28 cellular contexts compared by ENCODE assay signal in the genomic region with DNA sequence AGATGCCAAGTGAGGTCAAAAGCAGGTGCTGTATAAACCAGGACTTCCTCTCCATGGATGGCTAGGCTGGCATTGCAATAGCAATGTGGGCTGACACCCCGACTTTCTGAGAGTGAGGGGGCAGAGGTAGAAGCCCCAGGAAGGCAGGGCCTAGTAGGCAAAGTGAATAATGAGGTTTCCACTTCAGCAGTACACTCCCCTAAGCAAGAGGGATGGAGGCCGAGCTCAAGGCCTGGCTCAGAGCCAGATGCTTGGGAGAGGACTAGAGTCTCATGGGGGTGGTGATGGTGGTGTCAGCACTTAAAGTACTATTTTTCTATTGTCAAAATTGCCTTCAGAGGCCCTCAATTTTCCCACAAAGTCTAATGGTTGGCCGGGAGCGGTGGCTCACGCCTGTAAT.
"Had no signal": no experiment of that assay in that cellular context is flagged by ENCODE, and none has a peak within 500 bp of the region (broad histone marks: within the 10 kb centered on the region; RNA-seq: fewer than 3 reads in every experiment).

No MANE protein-coding gene starts in this region.

- H3K27ac Mint-ChIP-seq: dendritic cell treated with granulocyte-macrophage colony-stimulating factor and Interleukin-4, amounts not matched to agents 40 ng/mL and 50 ng/mL, for 4 days; endodermal cell; memory B cell; natural killer cell; stimulated activated memory B cell treated with anti-CD40 and anti-IgM and Interleukin-4, amounts not matched to agents 10 μg/mL and 1 μg/mL and 100 μg/mL, for 72 hours had no signal

- H3K36me3 ChIP-seq: gastrocnemius medialis, lower lobe of right lung, ovary, spleen, tibial artery, upper lobe of left lung had no signal

- H3K4me1 ChIP-seq: gastrocnemius medialis, lower lobe of right lung, psoas muscle, spleen, testis, tibial artery, upper lobe of left lung had no signal

- H3K36me3 Mint-ChIP-seq: natural killer cell had no signal

- H3K4me3 ChIP-seq: gastrocnemius medialis, lower lobe of right lung, ovary, psoas muscle, skin epidermis, spleen, testis, tibial artery, upper lobe of left lung had no signal

- H3K27me3 ChIP-seq: gastrocnemius medialis, ovary, spleen, testis, tibial artery, upper lobe of left lung had no signal

- H3K9me3 ChIP-seq: gastrocnemius medialis, ovary, psoas muscle, testis, tibial artery had no signal

- H3K4me3 Mint-ChIP-seq: dendritic cell treated with granulocyte-macrophage colony-stimulating factor and Interleukin-4, amounts not matched to agents 40 ng/mL and 50 ng/mL, for 4 days; endodermal cell; memory B cell; natural killer cell; stimulated activated memory B cell treated with anti-CD40 and anti-IgM and Interleukin-4, amounts not matched to agents 10 μg/mL and 1 μg/mL and 100 μg/mL, for 72 hours had no signal

- DNase-seq: effector CD8-positive, alpha-beta T cell; endodermal cell; foreskin fibroblast; gastrocnemius medialis; head of caudate nucleus; left ventricle myocardium superior; lower lobe of right lung; natural killer cell; occipital lobe; ovary; posterior cingulate gyrus; psoas muscle; right cardiac atrium; spleen; stimulated activated CD4-positive, alpha-beta T cell treated with anti-CD3 and anti-CD28 coated beads, Interleukin-4, amount 100 ng/mL, for 4 hours; stimulated activated naive CD8-positive, alpha-beta T cell treated with anti-CD3 and anti-CD28 coated beads, Interleukin-15, Interleukin-2, amounts not matched to agents 100 U/mL and 50 U/mL, for 24 hours; substantia nigra; testis; tibial artery had no signal

- FAIRE-seq: keratinocyte, urothelium cell line had no signal

- ATAC-seq: esophagus mucosa; gastrocnemius medialis; left ventricle myocardium superior; lower lobe of right lung; natural killer cell; psoas muscle; right cardiac atrium; stimulated activated memory B cell treated with anti-CD40 and anti-IgM and Interleukin-4, amounts not matched to agents 10 μg/mL and 1 μg/mL and 100 μg/mL, for 72 hours; stimulated activated naive CD8-positive, alpha-beta T cell treated with anti-CD3 and anti-CD28 coated beads, Interleukin-15, Interleukin-2, amounts not matched to agents 100 U/mL and 50 U/mL, for 24 hours had no signal

- H3K4me1 Mint-ChIP-seq: endodermal cell; memory B cell; natural killer cell; stimulated activated memory B cell treated with anti-CD40 and anti-IgM and Interleukin-4, amounts not matched to agents 10 μg/mL and 1 μg/mL and 100 μg/mL, for 72 hours had no signal

- H3K27ac ChIP-seq: epithelial cell of prostate, gastrocnemius medialis, lower lobe of right lung, ovary, psoas muscle, skin epidermis, spleen, testis, tibial artery, upper lobe of left lung had no signal
